11 cellular contexts compared by ENCODE assay signal in genomic region chr4:185305979-185306442, GRCh38.
DNase-seq lines count a peak whose midpoint lies in the region; ATAC-seq and TF ChIP-seq lines count a peak whose summit lies in the region.
"Had no signal": no experiment of that assay in that cellular context is flagged by ENCODE, and none has a peak within 500 bp of the region (broad histone marks: within the 10 kb centered on the region; RNA-seq: fewer than 3 reads in every experiment).

No MANE protein-coding gene starts in this region.

- no peaks in the 10 kb centered on the region for H4K20me1 ChIP-seq in hepatocyte (ENCODE audit: insufficient read depth, poor library complexity, severe bottlenecking)

- H3K4me3 ChIP-seq in SJCRH30 (no peak overlapping the region), hepatocyte (no peak overlapping the region)

- ATAC-seq in GM19351 (IDR thresholded peaks at IDR 0.05; ENCODE audit: unreplicated experiment) (no peak), GM19463 (IDR thresholded peaks at IDR 0.05; ENCODE audit: unreplicated experiment) (no peak)

- peaks cover 38% of the 10 kb centered on the region for H3K4me1 Mint-ChIP-seq in brain

- no peaks in the 10 kb centered on the region for H3K79me2 ChIP-seq in hepatocyte

- TF ChIP-seq CTCF in brain (conservative IDR thresholded peaks at IDR 0.05), result no peak
- no peak for TF ChIP-seq CTCF in hepatocyte (IDR thresholded peaks at IDR 0.05; ENCODE audit: poor library complexity)

- H3K27me3 ChIP-seq in SJCRH30, result no peaks in the 10 kb centered on the region
- H3K27me3 ChIP-seq in hepatocyte, result no peaks in the 10 kb centered on the region
- H3K27me3 ChIP-seq: neutrophil had no signal

- H3K36me3 ChIP-seq in SJCRH30, result peaks cover 2% of the 10 kb centered on the region; the same call in 1 of the 2 replicates
- H3K36me3 ChIP-seq in hepatocyte (replicated peaks; ENCODE audit: insufficient read depth, low read depth), result no peaks in the 10 kb centered on the region
- H3K36me3 ChIP-seq: neutrophil had no signal

- H3K9me2 ChIP-seq in hepatocyte (replicated peaks; ENCODE audit: insufficient read depth), result no peaks in the 10 kb centered on the region

- no peak overlapping the region for H3K27ac ChIP-seq in SJCRH30
- no peak overlapping the region for H3K27ac ChIP-seq in hepatocyte
- H3K27ac ChIP-seq: neutrophil had no signal

- no peak overlapping the region for H2AFZ ChIP-seq in hepatocyte

- H3K27ac Mint-ChIP-seq in brain, result peak overlapping the region in 4 of 5 experiments; percentile 33 to 94 (median 92)
- H3K27ac Mint-ChIP-seq: activated naive CD8-positive, alpha-beta T cell treated with anti-CD3 and anti-CD28 coated beads, Interleukin-2, amount 10 ng/mL, durations not matched to agents 7 days and 5 days had no signal

- TF ChIP-seq EP300 in Ishikawa (IDR thresholded peaks at IDR 0.05; ENCODE audit: borderline replicate concordance), result peak; percentile 89

- H3K9me3 ChIP-seq in SJCRH30 (replicated peaks) (no peaks in the 10 kb centered on the region), hepatocyte (ENCODE audit: low read depth) (no peaks in the 10 kb centered on the region)
- H3K9me3 ChIP-seq: neutrophil had no signal

- 88% methylated on average over 7 of the region's 7 CpGs for WGBS in hepatocyte (ENCODE audit: low lambda C conversion rate, missing lambda C conversion rate)

- TF ChIP-seq RAD21 in Ishikawa (IDR thresholded peaks at IDR 0.05; ENCODE audit: low read depth), result peak; percentile 5; the same call in 1 of the 2 replicates

- DNase-seq in Ammon's horn (ENCODE audit: low spot score), result peak; percentile 60
- peak; percentile 41 for DNase-seq in left kidney (ENCODE audit: low read depth, low spot score)
- DNase-seq in SJCRH30, result no peak
- no peak for DNase-seq in hepatocyte (ENCODE audit: low spot score)
- DNase-seq: activated naive CD8-positive, alpha-beta T cell treated with anti-CD3 and anti-CD28 coated beads, Interleukin-2, amount 10 ng/mL, durations not matched to agents 7 days and 5 days; OCI-M1 had no signal

- peaks cover 45% of the 10 kb centered on the region for H3K36me3 Mint-ChIP-seq in brain

- peak overlapping the region; percentile 17 to 58 (median 28) for H3K4me3 Mint-ChIP-seq in brain
- H3K4me3 Mint-ChIP-seq: activated naive CD8-positive, alpha-beta T cell treated with anti-CD3 and anti-CD28 coated beads, Interleukin-2, amount 10 ng/mL, durations not matched to agents 7 days and 5 days had no signal

- H3K4me1 ChIP-seq in SJCRH30 (no peaks in the 10 kb centered on the region), hepatocyte (ENCODE audit: insufficient read depth) (no peaks in the 10 kb centered on the region)

- H3K4me2 ChIP-seq in hepatocyte, result no peak overlapping the region

- no peaks in the 10 kb centered on the region for H3K27me3 Mint-ChIP-seq in brain
- H3K27me3 Mint-ChIP-seq: activated naive CD8-positive, alpha-beta T cell treated with anti-CD3 and anti-CD28 coated beads, Interleukin-2, amount 10 ng/mL, durations not matched to agents 7 days and 5 days had no signal

- H3K9me3 Mint-ChIP-seq in brain, result no peaks in the 10 kb centered on the region
- H3K9me3 Mint-ChIP-seq: activated naive CD8-positive, alpha-beta T cell treated with anti-CD3 and anti-CD28 coated beads, Interleukin-2, amount 10 ng/mL, durations not matched to agents 7 days and 5 days had no signal

TF ChIP-seq in Ishikawa, 13 proteins besides CTCF, POLR2A, EP300 and RAD21:
- TF ChIP-seq USF1 (IDR thresholded peaks at IDR 0.05) (peak; percentile 77), TEAD4 (IDR thresholded peaks at IDR 0.05) (peak; percentile 89), TCF12 (IDR thresholded peaks at IDR 0.05; ENCODE audit: low read depth) (peak; percentile 90), NFIC (IDR thresholded peaks at IDR 0.05) (peak; percentile 81), CREB1 (IDR thresholded peaks at IDR 0.05; ENCODE audit: low read depth) (no peak), CEBPB (IDR thresholded peaks at IDR 0.05) (0 out of 2 replicates have a peak, but pooled peaks have one; percentile 4), TAF1 (IDR thresholded peaks at IDR 0.05; ENCODE audit: low read depth) (0 out of 2 replicates have a peak, but pooled peaks have one; percentile 19), FOXM1 (IDR thresholded peaks at IDR 0.05; ENCODE audit: borderline replicate concordance, low read depth) (peak; percentile 83), EGR1 (IDR thresholded peaks at IDR 0.05) (peak; percentile 75; the same call in 1 of the 2 replicates), ZBTB7A (IDR thresholded peaks at IDR 0.05; ENCODE audit: low read depth) (no peak), YY1 (IDR thresholded peaks at IDR 0.05; ENCODE audit: low read depth) (no peak)
- TF ChIP-seq, protein P1, sequence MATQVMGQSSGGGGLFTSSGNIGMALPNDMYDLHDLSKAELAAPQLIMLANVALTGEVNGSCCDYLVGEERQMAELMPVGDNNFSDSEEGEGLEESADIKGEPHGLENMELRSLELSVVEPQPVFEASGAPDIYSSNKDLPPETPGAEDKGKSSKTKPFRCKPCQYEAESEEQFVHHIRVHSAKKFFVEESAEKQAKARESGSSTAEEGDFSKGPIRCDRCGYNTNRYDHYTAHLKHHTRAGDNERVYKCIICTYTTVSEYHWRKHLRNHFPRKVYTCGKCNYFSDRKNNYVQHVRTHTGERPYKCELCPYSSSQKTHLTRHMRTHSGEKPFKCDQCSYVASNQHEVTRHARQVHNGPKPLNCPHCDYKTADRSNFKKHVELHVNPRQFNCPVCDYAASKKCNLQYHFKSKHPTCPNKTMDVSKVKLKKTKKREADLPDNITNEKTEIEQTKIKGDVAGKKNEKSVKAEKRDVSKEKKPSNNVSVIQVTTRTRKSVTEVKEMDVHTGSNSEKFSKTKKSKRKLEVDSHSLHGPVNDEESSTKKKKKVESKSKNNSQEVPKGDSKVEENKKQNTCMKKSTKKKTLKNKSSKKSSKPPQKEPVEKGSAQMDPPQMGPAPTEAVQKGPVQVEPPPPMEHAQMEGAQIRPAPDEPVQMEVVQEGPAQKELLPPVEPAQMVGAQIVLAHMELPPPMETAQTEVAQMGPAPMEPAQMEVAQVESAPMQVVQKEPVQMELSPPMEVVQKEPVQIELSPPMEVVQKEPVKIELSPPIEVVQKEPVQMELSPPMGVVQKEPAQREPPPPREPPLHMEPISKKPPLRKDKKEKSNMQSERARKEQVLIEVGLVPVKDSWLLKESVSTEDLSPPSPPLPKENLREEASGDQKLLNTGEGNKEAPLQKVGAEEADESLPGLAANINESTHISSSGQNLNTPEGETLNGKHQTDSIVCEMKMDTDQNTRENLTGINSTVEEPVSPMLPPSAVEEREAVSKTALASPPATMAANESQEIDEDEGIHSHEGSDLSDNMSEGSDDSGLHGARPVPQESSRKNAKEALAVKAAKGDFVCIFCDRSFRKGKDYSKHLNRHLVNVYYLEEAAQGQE (IDR thresholded peaks at IDR 0.05; ENCODE audit: low read depth), result no peak
- TF ChIP-seq, protein P2, sequence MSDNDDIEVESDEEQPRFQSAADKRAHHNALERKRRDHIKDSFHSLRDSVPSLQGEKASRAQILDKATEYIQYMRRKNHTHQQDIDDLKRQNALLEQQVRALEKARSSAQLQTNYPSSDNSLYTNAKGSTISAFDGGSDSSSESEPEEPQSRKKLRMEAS (IDR thresholded peaks at IDR 0.05), result peak; percentile 74

Comparison
In these comparisons a context has a peak if more than half of its experiments do, and no peak if none do; other contexts are left out.
1. DNase-seq: peak in Ammon's horn (single experiment) and left kidney (single experiment); none in SJCRH30 (0 of 2) and hepatocyte (single experiment).